ENCODE assay signal across 8 cellular contexts in genomic region chr19:19406878-19407639, GRCh38. TPM values are rescaled to one million over a fixed set of nuclear protein-coding genes. Genes with fewer than 3 reads are reported as not detected.
DNase-seq lines count a peak whose midpoint lies in the region; ATAC-seq lines count a peak whose summit lies in the region.

No MANE protein-coding gene starts in this region.

- WGBS in urinary bladder: 26% methylated on average over 12 of the region's 12 CpGs

- no peaks in the 10 kb centered on the region for H3K9me3 Mint-ChIP-seq in activated CD4-positive, alpha-beta memory T cell treated with anti-CD3 and anti-CD28 coated beads, Interleukin-2, amount 10 ng/mL, durations not matched to agents 7 days and 5 days
- no peaks in the 10 kb centered on the region for H3K9me3 Mint-ChIP-seq in natural killer cell treated with Interleukin-12 subunit alpha and Interleukin-12 subunit beta and Interleukin-15 and Interleukin-18, amount 100 ng/mL, for 72 hours

- no peak for ATAC-seq in natural killer cell treated with Interleukin-12 subunit alpha and Interleukin-12 subunit beta and Interleukin-15 and Interleukin-18, amount 100 ng/mL, for 72 hours

- DNase-seq in SIG-M5 treated with dmso at 0.1 percent for 504 hours (lab: John Stamatoyannopoulos, UW; ENCODE audit: unreplicated experiment) (peak; percentile 62), SIG-M5 (lab: John Stamatoyannopoulos, UW) (no peak), MG63 (peak; percentile 52), epithelial cell of prostate (ENCODE audit: low read depth, low spot score) (no peak), NCI-H2107 (lab: John Stamatoyannopoulos, UW) (no peak)
- peak; percentile 64 for DNase-seq in activated CD4-positive, alpha-beta memory T cell treated with anti-CD3 and anti-CD28 coated beads, Interleukin-2, amount 10 ng/mL, durations not matched to agents 7 days and 5 days
- DNase-seq in natural killer cell treated with Interleukin-12 subunit alpha and Interleukin-12 subunit beta and Interleukin-15 and Interleukin-18, amount 100 ng/mL, for 72 hours (ENCODE audit: low spot score): peak; percentile 74

- peak overlapping the region; percentile 91 for H3K4me3 Mint-ChIP-seq in activated CD4-positive, alpha-beta memory T cell treated with anti-CD3 and anti-CD28 coated beads, Interleukin-2, amount 10 ng/mL, durations not matched to agents 7 days and 5 days
- H3K4me3 Mint-ChIP-seq in natural killer cell treated with Interleukin-12 subunit alpha and Interleukin-12 subunit beta and Interleukin-15 and Interleukin-18, amount 100 ng/mL, for 72 hours: peak overlapping the region; percentile 95

- peaks cover 25% of the 10 kb centered on the region for H3K36me3 Mint-ChIP-seq in activated CD4-positive, alpha-beta memory T cell treated with anti-CD3 and anti-CD28 coated beads, Interleukin-2, amount 10 ng/mL, durations not matched to agents 7 days and 5 days (ENCODE audit: low read depth)
- H3K36me3 Mint-ChIP-seq in natural killer cell treated with Interleukin-12 subunit alpha and Interleukin-12 subunit beta and Interleukin-15 and Interleukin-18, amount 100 ng/mL, for 72 hours: no peaks in the 10 kb centered on the region

- H3K4me1 ChIP-seq in urinary bladder (ENCODE audit: insufficient read depth): no peaks in the 10 kb centered on the region

- peak overlapping the region; percentile 69 for H3K4me3 ChIP-seq in MG63
- peak overlapping the region; percentile 98 for H3K4me3 ChIP-seq in urinary bladder (ENCODE audit: low read depth, low read length)

- H3K27ac ChIP-seq in epithelial cell of prostate (peak overlapping the region; percentile 86), urinary bladder (ENCODE audit: low read depth) (no peak overlapping the region)

- H3K9me3 ChIP-seq in MG63: no peaks in the 10 kb centered on the region

- CTCF ChIA-PET in activated CD4-positive, alpha-beta memory T cell treated with anti-CD3 and anti-CD28 coated beads, Interleukin-2, amount 10 ng/mL, durations not matched to agents 7 days and 5 days (lab: Charles Lee): interaction anchor here (1.2 to 5.5 kb wide), 4 partner anchors 41 to 82 kb away, joined by 3 to 33 read pairs (median 5); no protein-coding TSS in a partner anchor

- peaks cover 74% of the 10 kb centered on the region for H3K4me1 Mint-ChIP-seq in activated CD4-positive, alpha-beta memory T cell treated with anti-CD3 and anti-CD28 coated beads, Interleukin-2, amount 10 ng/mL, durations not matched to agents 7 days and 5 days
- peaks cover 71 to 76% of the 10 kb centered on the region in 2 donors for H3K4me1 Mint-ChIP-seq in natural killer cell treated with Interleukin-12 subunit alpha and Interleukin-12 subunit beta and Interleukin-15 and Interleukin-18, amount 100 ng/mL, for 72 hours (ENCODE audit: low read depth in 2 of 2)

- H3K36me3 ChIP-seq in MG63: peaks cover 27% of the 10 kb centered on the region
- H3K36me3 ChIP-seq in urinary bladder (ENCODE audit: insufficient read depth): no peaks in the 10 kb centered on the region

- POLR2A ChIA-PET in activated CD4-positive, alpha-beta memory T cell treated with anti-CD3 and anti-CD28 coated beads, Interleukin-2, amount 10 ng/mL, durations not matched to agents 7 days and 5 days (lab: Charles Lee): interaction anchor here (0.7 to 4.6 kb wide), 11 partner anchors 9 to 204 kb away, joined by 3 to 50 read pairs (median 4); partner anchors contain the start of genes NDUFA13 and NR2C2AP

- H3K27me3 Mint-ChIP-seq in activated CD4-positive, alpha-beta memory T cell treated with anti-CD3 and anti-CD28 coated beads, Interleukin-2, amount 10 ng/mL, durations not matched to agents 7 days and 5 days: no peaks in the 10 kb centered on the region
- H3K27me3 Mint-ChIP-seq in natural killer cell treated with Interleukin-12 subunit alpha and Interleukin-12 subunit beta and Interleukin-15 and Interleukin-18, amount 100 ng/mL, for 72 hours: no peaks in the 10 kb centered on the region

- H3K27ac Mint-ChIP-seq in activated CD4-positive, alpha-beta memory T cell treated with anti-CD3 and anti-CD28 coated beads, Interleukin-2, amount 10 ng/mL, durations not matched to agents 7 days and 5 days: peak overlapping the region; percentile 88
- H3K27ac Mint-ChIP-seq in natural killer cell treated with Interleukin-12 subunit alpha and Interleukin-12 subunit beta and Interleukin-15 and Interleukin-18, amount 100 ng/mL, for 72 hours: peak overlapping the region; percentile 86 to 94

- H3K27me3 ChIP-seq in MG63: no peaks in the 10 kb centered on the region

RNA-seq across cellular contexts. Expression of gene GATAD2A, which starts 1.6 kb away (rescaled TPM):
- total RNA-seq in MG63 (2014; rRNA removed; shearing (Covaris generic); ENCODE audit: low replicate concordance): 46.3 and 69.1 TPM in 2 replicates
- 100 to 1,000 TPM; 109 to 113 TPM for total RNA-seq in activated CD4-positive, alpha-beta memory T cell treated with anti-CD3 and anti-CD28 coated beads, Interleukin-2, amount 10 ng/mL, durations not matched to agents 7 days and 5 days
- 100 to 1,000 TPM; 171 to 224 TPM for total RNA-seq in natural killer cell treated with Interleukin-12 subunit alpha and Interleukin-12 subunit beta and Interleukin-15 and Interleukin-18, amount 100 ng/mL, for 72 hours
- total RNA-seq in urinary bladder: 15.8 TPM
- 22.9 TPM for polyA plus RNA-seq in urinary bladder

Comparison
In these comparisons a context has a peak if more than half of its experiments do, and no peak if none do; other contexts are left out.
1. DNase-seq: peak in SIG-M5 treated with dmso at 0.1 percent for 504 hours (single experiment), MG63 (single experiment), activated CD4-positive, alpha-beta memory T cell treated with anti-CD3 and anti-CD28 coated beads, Interleukin-2, amount 10 ng/mL, durations not matched to agents 7 days and 5 days (single experiment) and natural killer cell treated with Interleukin-12 subunit alpha and Interleukin-12 subunit beta and Interleukin-15 and Interleukin-18, amount 100 ng/mL, for 72 hours (single experiment); none in SIG-M5 (single experiment), epithelial cell of prostate (single experiment) and NCI-H2107 (single experiment).